18 cellular contexts compared by ENCODE assay signal in genomic region chr3:34583451-34583850, GRCh38.
DNase-seq lines count a peak whose midpoint lies in the region; TF ChIP-seq lines count a peak whose summit lies in the region.
"Had no signal": no experiment of that assay in that cellular context is flagged by ENCODE, and none has a peak within 500 bp of the region (broad histone marks: within the 10 kb centered on the region; RNA-seq: fewer than 3 reads in every experiment).

No MANE protein-coding gene starts in this region.

- no peaks in the 10 kb centered on the region for H3K4me1 ChIP-seq in Peyer's patch
- H3K4me1 ChIP-seq: A549; BLaER1 treated with 17β-estradiol and CSF1 and Interleukin-3, amounts not matched to agents 10 nM and 100 nM; Caco-2 had no signal

- peak; percentile 12 for DNase-seq in DMS53 (lab: John Stamatoyannopoulos, UW)
- no peak for DNase-seq in DMS53 treated with DMSO at 0.1 percent for 48 hours (lab: John Stamatoyannopoulos, UW; ENCODE audit: unreplicated experiment)
- peak; percentile 82 for DNase-seq in cerebellar cortex (ENCODE audit: low spot score)
- DNase-seq in pons (ENCODE audit: low spot score), result peak; percentile 15
- DNase-seq in Peyer's patch, result no peak
- DNase-seq in NCI-H748 treated with DMSO at 0.1 percent for 48 hours (lab: John Stamatoyannopoulos, UW), result no peak
- DNase-seq: AML-193; Caco-2; Calu3; CD4-positive, alpha-beta T cell; CD8-positive, alpha-beta T cell; DMS79 treated with DMSO at 0.1 percent for 48 hours; GDM1 had no signal

- no peaks in the 10 kb centered on the region for H3K36me3 ChIP-seq in Peyer's patch
- H3K36me3 ChIP-seq: BLaER1 treated with 17β-estradiol and CSF1 and Interleukin-3, amounts not matched to agents 10 nM and 100 nM had no signal

- H3K27me3 ChIP-seq in Peyer's patch, result no peaks in the 10 kb centered on the region
- H3K27me3 ChIP-seq: BLaER1 treated with 17β-estradiol and CSF1 and Interleukin-3, amounts not matched to agents 10 nM and 100 nM had no signal

- no peak for TF ChIP-seq POLR2A in Peyer's patch (IDR thresholded peaks at IDR 0.05)

- no peaks in the 10 kb centered on the region for H3K9me3 ChIP-seq in Peyer's patch
- H3K9me3 ChIP-seq: A549, Caco-2 had no signal

- H3K27ac ChIP-seq in Peyer's patch, result no peak overlapping the region
- H3K27ac ChIP-seq: 22Rv1; A549; BLaER1 treated with 17β-estradiol and CSF1 and Interleukin-3, amounts not matched to agents 10 nM and 100 nM; C4-2B had no signal

- no peak for TF ChIP-seq CTCF in Peyer's patch (IDR thresholded peaks at IDR 0.05)

- H3K4me3 ChIP-seq in Peyer's patch, result no peak overlapping the region
- H3K4me3 ChIP-seq: A549; BLaER1 treated with 17β-estradiol and CSF1 and Interleukin-3, amounts not matched to agents 10 nM and 100 nM; GM12878 had no signal

Comparison
In these comparisons a context has a peak if more than half of its experiments do, and no peak if none do; other contexts are left out.
1. DNase-seq: peak in DMS53 (single experiment), cerebellar cortex (single experiment) and pons (single experiment); none in DMS53 treated with DMSO at 0.1 percent for 48 hours (single experiment), Peyer's patch (0 of 3) and NCI-H748 treated with DMSO at 0.1 percent for 48 hours (single experiment).